Comparison of ENCODE assay signal across 9 cellular contexts in genomic region chr12:64674367-64674922, GRCh38.
DNase-seq lines count a peak whose midpoint lies in the region; ATAC-seq and TF ChIP-seq lines count a peak whose summit lies in the region.
"Had no signal": no experiment of that assay in that cellular context is flagged by ENCODE, and none has a peak within 500 bp of the region (broad histone marks: within the 10 kb centered on the region; RNA-seq: fewer than 3 reads in every experiment).

No MANE protein-coding gene starts in this region.

- ATAC-seq in GM18502 (IDR thresholded peaks at IDR 0.05; ENCODE audit: poor library complexity, unreplicated experiment) = no peak
- ATAC-seq in HG02571 (IDR thresholded peaks at IDR 0.05; ENCODE audit: unreplicated experiment) = no peak
- ATAC-seq in sciatic nerve = no peak

- H3K4ac ChIP-seq in neuronal stem cell (ENCODE audit: low read length) = no peak overlapping the region

- TF ChIP-seq CTCF in GM12865 (IDR thresholded peaks at IDR 0.05; ENCODE audit: insufficient read depth, low read depth, low read length, missing control alignments) = no peak

- H3K9ac ChIP-seq in neuronal stem cell (ENCODE audit: low read depth, low read length, poor library complexity) = no peak overlapping the region

- H4K91ac ChIP-seq in neuronal stem cell (ENCODE audit: low read depth, low read length, poor library complexity) = no peak overlapping the region

- DNase-seq in GM12865 (ENCODE audit: low read depth) (peak; percentile 41), neuronal stem cell (ENCODE audit: low spot score) (no peak), NCI-H2029 treated with DMSO at 0.1 percent for 48 hours (lab: John Stamatoyannopoulos, UW) (no peak), sciatic nerve (ENCODE audit: low spot score) (no peak)
- peak; percentile 86 for DNase-seq in central memory CD4-positive, alpha-beta T cell
- DNase-seq: NCI-H2227 treated with DMSO at 0.1 percent for 48 hours had no signal

- WGBS in neuronal stem cell (ENCODE audit: extremely low coverage in 2 of 2, insufficient read length in 2 of 2, insufficient replicate concordance in 1 of 2), 2 donors = no CpG with 5 or more reads among the region's 10 CpGs

- H2AFZ ChIP-seq in neuronal stem cell (ENCODE audit: low read length) = no peak overlapping the region

- peaks cover 76% of the 10 kb centered on the region for H3K4me1 Mint-ChIP-seq in T-helper 1 cell treated with Interleukin-12 subunit alpha and Interleukin-12 subunit beta and Interleukin-4 antibody, amounts not matched to agents 30 μg/mL and 1 μg/mL, for 36 hours (ENCODE audit: low read depth)

- no peak overlapping the region for H2BK15ac ChIP-seq in neuronal stem cell (ENCODE audit: low read length)

- no peak overlapping the region for H2BK5ac ChIP-seq in neuronal stem cell (ENCODE audit: low read length)

- H3K27ac ChIP-seq in neuronal stem cell (replicated peaks; ENCODE audit: low read length) = no peak overlapping the region

- intact Hi-C loops in sciatic nerve (cut with DNase I) = no loop called here

- H3K36me3 ChIP-seq in neuronal stem cell (replicated peaks in 1 of 2; ENCODE audit: control insufficient read depth in 2 of 2, insufficient read depth in 2 of 2, low read length in 2 of 2) = no peaks in the 10 kb centered on the region

- peaks cover 19% of the 10 kb centered on the region for H3K36me3 Mint-ChIP-seq in T-helper 1 cell treated with Interleukin-12 subunit alpha and Interleukin-12 subunit beta and Interleukin-4 antibody, amounts not matched to agents 30 μg/mL and 1 μg/mL, for 36 hours (ENCODE audit: low read depth)

- H3K27me3 Mint-ChIP-seq in T-helper 1 cell treated with Interleukin-12 subunit alpha and Interleukin-12 subunit beta and Interleukin-4 antibody, amounts not matched to agents 30 μg/mL and 1 μg/mL, for 36 hours (ENCODE audit: low read depth) = no peaks in the 10 kb centered on the region

- H3K27ac Mint-ChIP-seq in T-helper 1 cell treated with Interleukin-12 subunit alpha and Interleukin-12 subunit beta and Interleukin-4 antibody, amounts not matched to agents 30 μg/mL and 1 μg/mL, for 36 hours = peak overlapping the region; percentile 95

- no peaks in the 10 kb centered on the region for H3K9me3 Mint-ChIP-seq in T-helper 1 cell treated with Interleukin-12 subunit alpha and Interleukin-12 subunit beta and Interleukin-4 antibody, amounts not matched to agents 30 μg/mL and 1 μg/mL, for 36 hours

- no peak overlapping the region for H2BK120ac ChIP-seq in neuronal stem cell (ENCODE audit: low read depth, low read length)

- H3K9me3 ChIP-seq in neuronal stem cell (replicated peaks in 1 of 2; ENCODE audit: control insufficient read depth in 2 of 2, insufficient read depth in 1 of 2, low read depth in 1 of 2, low read length in 2 of 2) = no peaks in the 10 kb centered on the region

- H4K8ac ChIP-seq in neuronal stem cell (ENCODE audit: low read depth, low read length) = peak overlapping the region; percentile 66

- no peak overlapping the region for H3K4me2 ChIP-seq in neuronal stem cell (ENCODE audit: insufficient read depth, low read length, poor library complexity, severe bottlenecking)

- peaks cover 8 to 23% of the 10 kb centered on the region in 2 donors for H3K4me1 ChIP-seq in neuronal stem cell (ENCODE audit: control insufficient read depth in 2 of 2, insufficient read depth in 1 of 2, low read depth in 1 of 2, low read length in 2 of 2)

- H2AK5ac ChIP-seq in neuronal stem cell (ENCODE audit: low read depth, low read length) = peak overlapping the region; percentile 6

- H2BK12ac ChIP-seq in neuronal stem cell (ENCODE audit: low read length) = no peak overlapping the region

- H3K27me3 ChIP-seq in neuronal stem cell (ENCODE audit: control insufficient read depth in 3 of 3, insufficient read depth in 3 of 3, low read depth in 1 of 3, low read length in 3 of 3) = no peaks in the 10 kb centered on the region

- no peak overlapping the region for H3K23ac ChIP-seq in neuronal stem cell (ENCODE audit: low read depth, low read length, poor library complexity)

- peaks cover 5% of the 10 kb centered on the region for H3K79me1 ChIP-seq in neuronal stem cell (ENCODE audit: low read depth, low read length)

- peak overlapping the region; percentile 73 for H3K4me3 Mint-ChIP-seq in T-helper 1 cell treated with Interleukin-12 subunit alpha and Interleukin-12 subunit beta and Interleukin-4 antibody, amounts not matched to agents 30 μg/mL and 1 μg/mL, for 36 hours

- H3K4me3 ChIP-seq in GM12865 (ENCODE audit: low read depth, low read length) (no peak overlapping the region), neuronal stem cell (ENCODE audit: low read length in 2 of 2) (no peak overlapping the region)

- peak overlapping the region; percentile 22 for H3K18ac ChIP-seq in neuronal stem cell (ENCODE audit: low read length)

- H3K14ac ChIP-seq in neuronal stem cell (ENCODE audit: low read length) = no peak overlapping the region

Comparison
In these comparisons a context has a peak if more than half of its experiments do, and no peak if none do; other contexts are left out.
1. DNase-seq: peak in GM12865 (single experiment) and central memory CD4-positive, alpha-beta T cell (single experiment); none in neuronal stem cell (single experiment), NCI-H2029 treated with DMSO at 0.1 percent for 48 hours (single experiment) and sciatic nerve (single experiment).